Comparison of ENCODE assay signal across 18 cellular contexts in genomic region chr20:64151634-64152530, GRCh38. TPM values are rescaled to one million over a fixed set of nuclear protein-coding genes. Genes with fewer than 3 reads are reported as not detected.
DNase-seq lines count a peak whose midpoint lies in the region; ATAC-seq and TF ChIP-seq lines count a peak whose summit lies in the region.
"Had no signal": no experiment of that assay in that cellular context is flagged by ENCODE, and none has a peak within 500 bp of the region (broad histone marks: within the 10 kb centered on the region; RNA-seq: fewer than 3 reads in every experiment).

No MANE protein-coding gene starts in this region.

- no peak overlapping the region for H3K4ac ChIP-seq in neuronal stem cell (ENCODE audit: low read length)

- no peak overlapping the region for H3K4me3 ChIP-seq in NT2/D1 (ENCODE audit: insufficient read length, low read depth)
- H3K4me3 ChIP-seq in choroid plexus epithelial cell (ENCODE audit: low read depth, low read length), result no peak overlapping the region
- peak overlapping the region in 1 of 2 donors; percentile 5 for H3K4me3 ChIP-seq in neuronal stem cell (ENCODE audit: low read length in 2 of 2)
- H3K4me3 ChIP-seq: mucosa of descending colon, ovary, vagina had no signal

- ATAC-seq in GM21528 (IDR thresholded peaks at IDR 0.05; ENCODE audit: low FRiP score, unreplicated experiment) (no peak), GM18505 (IDR thresholded peaks at IDR 0.05; ENCODE audit: unreplicated experiment) (no peak)
- ATAC-seq: activated CD8-positive, alpha-beta T cell treated with anti-CD3 and anti-CD28 coated beads for 36 hours; Panc1 had no signal

- TF ChIP-seq CTCF in choroid plexus epithelial cell (conservative IDR thresholded peaks at IDR 0.05; ENCODE audit: low read depth, low read length), result no peak

- H3K4me1 ChIP-seq in NT2/D1 (ENCODE audit: insufficient read depth, insufficient read length) (peaks cover 32% of the 10 kb centered on the region), neuronal stem cell (ENCODE audit: control insufficient read depth in 2 of 2, insufficient read depth in 1 of 2, low read depth in 1 of 2, low read length in 2 of 2) (peaks cover 15 to 36% of the 10 kb centered on the region in 2 donors)
- H3K4me1 ChIP-seq: vagina had no signal

- H3K79me1 ChIP-seq in neuronal stem cell (ENCODE audit: low read depth, low read length), result peaks cover 3% of the 10 kb centered on the region

- H3K27me3 ChIP-seq in NT2/D1 (ENCODE audit: insufficient read depth, insufficient read length) (no peaks in the 10 kb centered on the region), neuronal stem cell (ENCODE audit: control insufficient read depth in 3 of 3, insufficient read depth in 3 of 3, low read depth in 1 of 3, low read length in 3 of 3) (no peaks in the 10 kb centered on the region)
- H3K27me3 ChIP-seq: ovary, vagina had no signal

- H2BK12ac ChIP-seq in neuronal stem cell (ENCODE audit: low read length), result peak overlapping the region; percentile 69

- TF ChIP-seq POLR2A in GM18505 (IDR thresholded peaks at IDR 0.05; ENCODE audit: borderline replicate concordance, extremely low read depth, insufficient read depth, insufficient read length), result no peak

- H3K9me3 ChIP-seq in NT2/D1 (ENCODE audit: insufficient read depth, low read length), result peaks cover 18% of the 10 kb centered on the region; the same call in 1 of the 2 replicates
- H3K9me3 ChIP-seq in neuronal stem cell (replicated peaks in 1 of 2; ENCODE audit: control insufficient read depth in 2 of 2, insufficient read depth in 1 of 2, low read depth in 1 of 2, low read length in 2 of 2), result peaks cover 0 to 7% of the 10 kb centered on the region in 2 donors
- H3K9me3 ChIP-seq: mucosa of descending colon, ovary, vagina had no signal

- H2AFZ ChIP-seq in neuronal stem cell (ENCODE audit: low read length), result no peak overlapping the region

- H3K36me3 ChIP-seq in NT2/D1 (ENCODE audit: insufficient read depth, insufficient read length, low read length) (no peaks in the 10 kb centered on the region), neuronal stem cell (replicated peaks in 1 of 2; ENCODE audit: control insufficient read depth in 2 of 2, insufficient read depth in 2 of 2, low read length in 2 of 2) (no peaks in the 10 kb centered on the region)
- H3K36me3 ChIP-seq: ovary, vagina had no signal

- DNase-seq in ELR (ENCODE audit: low read depth), result peak; percentile 79
- DNase-seq in NT2/D1 (ENCODE audit: low read depth, low spot score), result peak; percentile 44
- peak; percentile 8 for DNase-seq in choroid plexus epithelial cell (ENCODE audit: low read depth)
- DNase-seq in neuronal stem cell (ENCODE audit: low spot score), result no peak
- DNase-seq in G401 (ENCODE audit: low spot score), result no peak
- DNase-seq in putamen (ENCODE audit: low spot score), result no peak
- DNase-seq: activated CD8-positive, alpha-beta T cell treated with anti-CD3 and anti-CD28 coated beads for 36 hours; kidney glomerular epithelial cell; MM.1S; mucosa of descending colon; NCI-H187 treated with DMSO at 0.1 percent for 48 hours; small intestine had no signal

- H3K4me2 ChIP-seq in neuronal stem cell (ENCODE audit: insufficient read depth, low read length, poor library complexity, severe bottlenecking), result no peak overlapping the region

- no peak overlapping the region for H2BK15ac ChIP-seq in neuronal stem cell (ENCODE audit: low read length)

- no peak overlapping the region for H4K91ac ChIP-seq in neuronal stem cell (ENCODE audit: low read depth, low read length, poor library complexity)

- in situ Hi-C loops in G401 (cut with HindIII; ENCODE audit: low sequenced_read_pairs), result no loop called here

- H3K27ac ChIP-seq in neuronal stem cell (replicated peaks; ENCODE audit: low read length), result peak overlapping the region; percentile 41
- H3K27ac ChIP-seq: ovary, vagina had no signal

- H3K23ac ChIP-seq in neuronal stem cell (ENCODE audit: low read depth, low read length, poor library complexity), result no peak overlapping the region

- H3K14ac ChIP-seq in neuronal stem cell (ENCODE audit: low read length), result no peak overlapping the region

- peak overlapping the region; percentile 11 for H3K18ac ChIP-seq in neuronal stem cell (ENCODE audit: low read length)

- no peak overlapping the region for H2BK5ac ChIP-seq in neuronal stem cell (ENCODE audit: low read length)

- H2BK120ac ChIP-seq in neuronal stem cell (ENCODE audit: low read depth, low read length), result peak overlapping the region; percentile 20

- no peak overlapping the region for H4K8ac ChIP-seq in neuronal stem cell (ENCODE audit: low read depth, low read length)

- no peak overlapping the region for H3K9ac ChIP-seq in NT2/D1 (ENCODE audit: insufficient read length, low read depth)
- peak overlapping the region; percentile 6 for H3K9ac ChIP-seq in neuronal stem cell (ENCODE audit: low read depth, low read length, poor library complexity)

- no CpG with 5 or more reads among the region's 24 CpGs for WGBS in neuronal stem cell (ENCODE audit: extremely low coverage in 2 of 2, insufficient read length in 2 of 2, insufficient replicate concordance in 1 of 2), 2 donors

- H2AK5ac ChIP-seq in neuronal stem cell (ENCODE audit: low read depth, low read length), result no peak overlapping the region

RNA-seq across cellular contexts. Expression of gene MYT1, which starts 12.4 kb away (rescaled TPM):
- polyA plus RNA-seq in neuronal stem cell (2013, experiment 1 of 2), result 3.1 TPM
- 3.2 TPM for polyA plus RNA-seq in neuronal stem cell (2013, experiment 2 of 2)
- total RNA-seq in G401 (2014; rRNA removed; shearing (Covaris generic)), result 0.12 and 0.20 TPM in 2 replicates
- total RNA-seq: activated CD8-positive, alpha-beta T cell treated with anti-CD3 and anti-CD28 coated beads for 36 hours; epithelial cell of proximal tubule; vagina had no signal

RNA-seq across cellular contexts. Expression of gene NPBWR2, which starts 44.5 kb away (rescaled TPM):
- not detected for polyA plus RNA-seq in neuronal stem cell (2013, experiment 1 of 2)
- not detected for polyA plus RNA-seq in neuronal stem cell (2013, experiment 2 of 2)
- not detected in 2 replicates for total RNA-seq in G401 (2014; rRNA removed; shearing (Covaris generic))
- total RNA-seq: activated CD8-positive, alpha-beta T cell treated with anti-CD3 and anti-CD28 coated beads for 36 hours; epithelial cell of proximal tubule; mucosa of descending colon; ovary; vagina had no signal
- polyA plus RNA-seq: ovary, small intestine had no signal

Comparison
In these comparisons a context has a peak if more than half of its experiments do, and no peak if none do; other contexts are left out.
1. DNase-seq: peak in ELR (single experiment), NT2/D1 (single experiment) and choroid plexus epithelial cell (single experiment); none in neuronal stem cell (single experiment), G401 (single experiment) and putamen (single experiment).